ENCODE assay signal across 31 cellular contexts in the genomic region with DNA sequence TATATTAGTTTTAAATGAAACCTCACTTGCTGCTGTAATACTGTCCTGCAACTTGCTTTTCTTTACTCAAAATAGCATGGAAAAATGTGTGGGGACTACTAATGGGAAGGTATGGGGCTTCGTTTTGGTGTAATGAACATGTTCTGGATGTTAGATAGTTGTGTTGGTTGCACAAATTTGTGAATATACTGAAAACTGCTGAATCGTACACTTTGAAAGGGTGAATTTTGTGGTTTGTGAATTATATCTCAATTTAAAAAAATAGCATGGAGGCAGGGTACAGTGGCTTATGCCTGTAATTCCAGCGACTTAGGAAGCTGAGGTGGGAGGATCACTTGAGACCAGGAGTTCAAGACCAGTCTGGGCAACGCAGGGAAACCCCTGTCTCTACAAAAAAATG. TPM values are rescaled to one million over a fixed set of nuclear protein-coding genes. Genes with fewer than 3 reads are reported as not detected.
DNase-seq lines count a peak whose midpoint lies in the region; ATAC-seq and TF ChIP-seq lines count a peak whose summit lies in the region.
"Had no signal": no experiment of that assay in that cellular context is flagged by ENCODE, and none has a peak within 500 bp of the region (broad histone marks: within the 10 kb centered on the region; RNA-seq: fewer than 3 reads in every experiment).

No MANE protein-coding gene starts in this region.

- no peak overlapping the region for H3K27ac Mint-ChIP-seq in MCF 10A (ENCODE audit: low read depth, unreplicated experiment)
- peak overlapping the region; percentile 3 to 59 (median 46) for H3K27ac Mint-ChIP-seq in IgD-negative memory B cell
- H3K27ac Mint-ChIP-seq in activated CD8-positive, alpha-beta T cell treated with anti-CD3 and anti-CD28 coated beads, Interleukin-2, amount 10 ng/mL, durations not matched to agents 7 days and 5 days: no peak overlapping the region
- H3K27ac Mint-ChIP-seq: activated naive CD4-positive, alpha-beta T cell treated with anti-CD3 and anti-CD28 coated beads, Interleukin-2, amount 50 U/mL, for 24 hours; activated T-helper 2 cell treated with anti-CD3 and anti-CD28 coated beads, Interferon-gamma antibody, Interleukin-2, Interleukin-4, amounts not matched to agents 10 μg/mL and 5 μg/mL and 100 μg/mL, durations not matched to agents 14 hours and 24 hours and 36 hours; CD8-positive, alpha-beta memory T cell; H9; neural progenitor cell had no signal

- no peaks in the 10 kb centered on the region for H3K27me3 Mint-ChIP-seq in MCF 10A (ENCODE audit: insufficient read depth, unreplicated experiment)
- peaks cover 2% of the 10 kb centered on the region for H3K27me3 Mint-ChIP-seq in IgD-negative memory B cell
- no peaks in the 10 kb centered on the region for H3K27me3 Mint-ChIP-seq in activated CD8-positive, alpha-beta T cell treated with anti-CD3 and anti-CD28 coated beads, Interleukin-2, amount 10 ng/mL, durations not matched to agents 7 days and 5 days (ENCODE audit: low read depth)
- H3K27me3 Mint-ChIP-seq: activated naive CD4-positive, alpha-beta T cell treated with anti-CD3 and anti-CD28 coated beads, Interleukin-2, amount 50 U/mL, for 24 hours; CD8-positive, alpha-beta memory T cell had no signal

- no peaks in the 10 kb centered on the region for H3K36me3 Mint-ChIP-seq in MCF 10A (ENCODE audit: insufficient read depth, unreplicated experiment)
- peaks cover 3% of the 10 kb centered on the region for H3K36me3 Mint-ChIP-seq in IgD-negative memory B cell
- H3K36me3 Mint-ChIP-seq in activated CD8-positive, alpha-beta T cell treated with anti-CD3 and anti-CD28 coated beads, Interleukin-2, amount 10 ng/mL, durations not matched to agents 7 days and 5 days (ENCODE audit: low read depth): peaks cover 7% of the 10 kb centered on the region
- H3K36me3 Mint-ChIP-seq: neural progenitor cell had no signal

- H3K4me1 Mint-ChIP-seq in MCF 10A (ENCODE audit: insufficient read depth, unreplicated experiment) (no peaks in the 10 kb centered on the region), IgD-negative memory B cell (peaks cover 24 to 34% (median 29%) of the 10 kb centered on the region in 3 donors)
- H3K4me1 Mint-ChIP-seq in activated CD8-positive, alpha-beta T cell treated with anti-CD3 and anti-CD28 coated beads, Interleukin-2, amount 10 ng/mL, durations not matched to agents 7 days and 5 days (ENCODE audit: low read depth): peaks cover 25% of the 10 kb centered on the region

- CTCF ChIA-PET in MCF 10A (lab: Yijun Ruan, JAX): interaction anchor here (0.6 to 10.4 kb wide), 7 partner anchors 15 to 184 kb away, joined by 3 to 256 read pairs (median 4); a partner anchor contains a TSS
- CTCF ChIA-PET in activated CD8-positive, alpha-beta T cell treated with anti-CD3 and anti-CD28 coated beads, Interleukin-2, amount 10 ng/mL, durations not matched to agents 7 days and 5 days (lab: Charles Lee): interaction anchor here (4.8 to 15.0 kb wide), 2 partner anchors 21 to 132 kb away, joined by 63 to 407 read pairs; a partner anchor contains a TSS

- H3K4me3 ChIP-seq in breast epithelium: no peak overlapping the region
- no peak overlapping the region for H3K4me3 ChIP-seq in sigmoid colon
- H3K4me3 ChIP-seq in SJCRH30: no peak overlapping the region
- H3K4me3 ChIP-seq: hepatocyte, lower lobe of right lung, neural progenitor cell, smooth muscle cell, thoracic aorta had no signal

- H3K27ac ChIP-seq in breast epithelium (no peak overlapping the region), sigmoid colon (no peak overlapping the region), SJCRH30 (no peak overlapping the region)
- H3K27ac ChIP-seq: hepatocyte, lower lobe of right lung, neural progenitor cell, parathyroid adenoma, thoracic aorta, VCaP had no signal

- H3K27me3 ChIP-seq in breast epithelium (no peaks in the 10 kb centered on the region), sigmoid colon (no peaks in the 10 kb centered on the region), SJCRH30 (peaks cover 3% of the 10 kb centered on the region)
- H3K27me3 ChIP-seq: hepatocyte had no signal

- BruUV-seq in MCF 10A (replicated peaks; lab: Mats Ljungman, UMichigan): TSS peak; percentile 29

- H3K4me1 ChIP-seq in breast epithelium: no peaks in the 10 kb centered on the region
- peaks cover 0 to 33% (median 26%) of the 10 kb centered on the region in 4 donors for H3K4me1 ChIP-seq in sigmoid colon
- peaks cover 13% of the 10 kb centered on the region for H3K4me1 ChIP-seq in SJCRH30
- H3K4me1 ChIP-seq: parathyroid adenoma had no signal

- H3K9me3 ChIP-seq in breast epithelium: no peaks in the 10 kb centered on the region
- H3K9me3 ChIP-seq in sigmoid colon: no peaks in the 10 kb centered on the region
- no peaks in the 10 kb centered on the region for H3K9me3 ChIP-seq in SJCRH30 (replicated peaks)
- H3K9me3 ChIP-seq: lower lobe of right lung, thoracic aorta had no signal

- TF ChIP-seq CTCF in MCF 10A (IDR thresholded peaks at IDR 0.05; ENCODE audit: unreplicated experiment) (no peak), breast epithelium (IDR thresholded peaks at IDR 0.05) (no peak), sigmoid colon (IDR thresholded peaks at IDR 0.05) (no peak)

- 91 to 92% methylated on average over 4 of the region's 4 CpGs for WGBS in sigmoid colon, 2 donors

- DNase-seq in MCF 10A (ENCODE audit: unreplicated experiment) (no peak), breast epithelium (ENCODE audit: low spot score in 2 of 2) (no peak), sigmoid colon (peak; percentile 18), HuH-7 (ENCODE audit: low spot score) (no peak), SJCRH30 (no peak)
- DNase-seq in activated CD8-positive, alpha-beta T cell treated with anti-CD3 and anti-CD28 coated beads, Interleukin-2, amount 10 ng/mL, durations not matched to agents 7 days and 5 days: no peak
- DNase-seq: 8988T; activated CD4-positive, alpha-beta T cell treated with anti-CD3 and anti-CD28 coated beads for 4 hours; activated CD8-positive, alpha-beta memory T cell treated with anti-CD3 and anti-CD28 coated beads for 24 hours; activated T-cell treated with anti-CD3 and anti-CD28 coated beads for 4 hours; CD8-positive, alpha-beta memory T cell; H9; IMR-90; NCI-H1092 treated with DMSO at 0.1 percent for 48 hours; NCI-H187 treated with DMSO at 0.1 percent for 48 hours; NCI-H2171; retina; Right ventricle myocardium superior; stimulated activated naive CD8-positive, alpha-beta T cell treated with anti-CD3 and anti-CD28 coated beads, Interleukin-15, Interleukin-2, amounts not matched to agents 100 U/mL and 50 U/mL, for 24 hours; T1000 had no signal

- H3K9me3 Mint-ChIP-seq in MCF 10A (ENCODE audit: unreplicated experiment) (no peaks in the 10 kb centered on the region), IgD-negative memory B cell (no peaks in the 10 kb centered on the region)
- H3K9me3 Mint-ChIP-seq in activated CD8-positive, alpha-beta T cell treated with anti-CD3 and anti-CD28 coated beads, Interleukin-2, amount 10 ng/mL, durations not matched to agents 7 days and 5 days (ENCODE audit: insufficient read depth): no peaks in the 10 kb centered on the region
- H3K9me3 Mint-ChIP-seq: activated naive CD4-positive, alpha-beta T cell treated with anti-CD3 and anti-CD28 coated beads, Interleukin-2, amount 50 U/mL, for 24 hours; activated T-helper 2 cell treated with anti-CD3 and anti-CD28 coated beads, Interferon-gamma antibody, Interleukin-2, Interleukin-4, amounts not matched to agents 10 μg/mL and 5 μg/mL and 100 μg/mL, durations not matched to agents 14 hours and 24 hours and 36 hours; CD8-positive, alpha-beta memory T cell; H9; neural progenitor cell had no signal

- no peaks in the 10 kb centered on the region for H3K36me3 ChIP-seq in breast epithelium
- H3K36me3 ChIP-seq in sigmoid colon: no peaks in the 10 kb centered on the region
- no peaks in the 10 kb centered on the region for H3K36me3 ChIP-seq in SJCRH30
- H3K36me3 ChIP-seq: lower lobe of right lung, neural progenitor cell, thoracic aorta had no signal

- TF ChIP-seq POLR2A in breast epithelium (IDR thresholded peaks at IDR 0.05): no peak
- no peak for TF ChIP-seq POLR2A in sigmoid colon (IDR thresholded peaks at IDR 0.05)

- intact Hi-C loops in MCF 10A (cut with micrococcal nuclease) (loop anchor here (10.0 kb wide), 1 partner anchor 838 kb away; no protein-coding TSS in a partner anchor), breast epithelium (cut with DNase I; ENCODE audit: low total_unique reads) (loop anchor here (10.0 kb wide), 1 partner anchor 138 kb away; a partner anchor contains a TSS), sigmoid colon (cut with DNase I) (loop anchor here (10.0 kb wide), 1 partner anchor 508 kb away; no protein-coding TSS in a partner anchor)

- H3K4me3 Mint-ChIP-seq in MCF 10A (ENCODE audit: unreplicated experiment): no peak overlapping the region
- peak overlapping the region; percentile 34 to 72 (median 54) for H3K4me3 Mint-ChIP-seq in IgD-negative memory B cell
- peak overlapping the region; percentile 4 for H3K4me3 Mint-ChIP-seq in activated CD8-positive, alpha-beta T cell treated with anti-CD3 and anti-CD28 coated beads, Interleukin-2, amount 10 ng/mL, durations not matched to agents 7 days and 5 days
- H3K4me3 Mint-ChIP-seq: activated naive CD4-positive, alpha-beta T cell treated with anti-CD3 and anti-CD28 coated beads, Interleukin-2, amount 50 U/mL, for 24 hours; neural progenitor cell had no signal

- POLR2A ChIA-PET in MCF 10A (lab: Yijun Ruan, JAX): interaction anchor here (0.7 to 1.3 kb wide), 3 partner anchors 58 to 125 kb away, joined by 3 to 4 read pairs (median 3); no protein-coding TSS in a partner anchor
- POLR2A ChIA-PET in activated CD8-positive, alpha-beta T cell treated with anti-CD3 and anti-CD28 coated beads, Interleukin-2, amount 10 ng/mL, durations not matched to agents 7 days and 5 days (lab: Charles Lee): interaction anchor here (1.1 kb wide), 1 partner anchor 161 kb away, joined by 3 read pairs; a partner anchor contains a TSS

- no peak for TF ChIP-seq EP300 in sigmoid colon (IDR thresholded peaks at IDR 0.05)

- ATAC-seq in activated CD8-positive, alpha-beta T cell treated with anti-CD3 and anti-CD28 coated beads, Interleukin-2, amount 10 ng/mL, durations not matched to agents 7 days and 5 days: no peak
- ATAC-seq in HG02678 (IDR thresholded peaks at IDR 0.05; ENCODE audit: unreplicated experiment): no peak
- ATAC-seq: lower lobe of right lung; stimulated activated naive CD8-positive, alpha-beta T cell treated with anti-CD3 and anti-CD28 coated beads, Interleukin-15, Interleukin-2, amounts not matched to agents 100 U/mL and 50 U/mL, for 24 hours had no signal

RNA-seq across cellular contexts. Expression of a gene that starts 2.3 kb away (rescaled TPM):
- total RNA-seq in MCF 10A (2022) (5.4 and 7.9 TPM in 2 replicates), breast epithelium (10 to 100 TPM in 2 of 3 donors, 1 to 10 TPM in 1; 6.6 to 22.2 (median 10.5) TPM), sigmoid colon (1 to 10 TPM; 2.1 to 5.3 (median 4.4) TPM)
- polyA plus RNA-seq in IgD-negative memory B cell (118 TPM), sigmoid colon (10 to 100 TPM in 1 of 3 donors, under 1 TPM in 2; 0.46 to 10.1 (median 0.60) TPM)
- 10 to 100 TPM; 29.3 to 32.6 TPM for total RNA-seq in activated CD8-positive, alpha-beta T cell treated with anti-CD3 and anti-CD28 coated beads, Interleukin-2, amount 10 ng/mL, durations not matched to agents 7 days and 5 days
- total RNA-seq in SJCRH30 (2014; rRNA removed; shearing (Covaris generic)): 5.3 and 5.8 TPM in 2 replicates

Comparison
In these comparisons a context has a peak if more than half of its experiments do, and no peak if none do; other contexts are left out.
1. H3K27ac Mint-ChIP-seq: peak in IgD-negative memory B cell (3 of 3); none in MCF 10A (single experiment) and activated CD8-positive, alpha-beta T cell treated with anti-CD3 and anti-CD28 coated beads, Interleukin-2, amount 10 ng/mL, durations not matched to agents 7 days and 5 days (single experiment).